ENCODE assay signal across 8 cellular contexts in genomic region chr12:9283346-9284095, GRCh38.
DNase-seq lines count a peak whose midpoint lies in the region; ATAC-seq and TF ChIP-seq lines count a peak whose summit lies in the region.
"Not testable (repeated sequence)": the region's sequence is repeated elsewhere in the genome, so short reads cannot be mapped to it uniquely, and the experiment has no call there.

No MANE protein-coding gene starts in this region.

- not testable (repeated sequence) for TF ChIP-seq CTCF in osteoblast (IDR thresholded peaks at IDR 0.05; ENCODE audit: extremely low read depth, low read depth, low read length)

- H3K36me3 ChIP-seq in osteoblast (ENCODE audit: insufficient read depth, low read length); stomach smooth muscle (ENCODE audit: control insufficient read depth in 2 of 2, insufficient read depth in 2 of 2, low read length in 2 of 2): not testable (repeated sequence)

- not testable (repeated sequence) for H3K9me3 ChIP-seq in osteoblast (ENCODE audit: low read depth, low read length); stomach smooth muscle (ENCODE audit: control insufficient read depth in 2 of 2, low read length in 2 of 2)

- POLR2A ChIA-PET in activated naive CD8-positive, alpha-beta T cell treated with anti-CD3 and anti-CD28 coated beads, Interleukin-2, amount 10 ng/mL, durations not matched to agents 7 days and 5 days (lab: Charles Lee) = not testable (repeated sequence)

- H3K27me3 Mint-ChIP-seq in activated naive CD8-positive, alpha-beta T cell treated with anti-CD3 and anti-CD28 coated beads, Interleukin-2, amount 10 ng/mL, durations not matched to agents 7 days and 5 days = not testable (repeated sequence)

- peak overlapping the region; percentile 92 for H3K4me3 Mint-ChIP-seq in activated naive CD8-positive, alpha-beta T cell treated with anti-CD3 and anti-CD28 coated beads, Interleukin-2, amount 10 ng/mL, durations not matched to agents 7 days and 5 days

- not testable (repeated sequence) for H3K9me3 Mint-ChIP-seq in activated naive CD8-positive, alpha-beta T cell treated with anti-CD3 and anti-CD28 coated beads, Interleukin-2, amount 10 ng/mL, durations not matched to agents 7 days and 5 days

- not testable (repeated sequence) for H3K79me2 ChIP-seq in osteoblast (ENCODE audit: insufficient read depth, low read length)

- not testable (repeated sequence) for H3K27me3 ChIP-seq in osteoblast (ENCODE audit: insufficient read depth, low read length); stomach smooth muscle (ENCODE audit: control insufficient read depth in 1 of 2, insufficient read depth in 2 of 2, low read length in 2 of 2)

- H4K20me1 ChIP-seq in osteoblast (ENCODE audit: insufficient read depth, low read length) = not testable (repeated sequence)

- H3K4me1 Mint-ChIP-seq in activated naive CD8-positive, alpha-beta T cell treated with anti-CD3 and anti-CD28 coated beads, Interleukin-2, amount 10 ng/mL, durations not matched to agents 7 days and 5 days = not testable (repeated sequence)

- peak overlapping the region; percentile 94 for H3K27ac Mint-ChIP-seq in activated naive CD8-positive, alpha-beta T cell treated with anti-CD3 and anti-CD28 coated beads, Interleukin-2, amount 10 ng/mL, durations not matched to agents 7 days and 5 days

- H3K27ac ChIP-seq in osteoblast (ENCODE audit: low read depth, low read length) = peak overlapping the region; percentile 17
- H3K27ac ChIP-seq in stomach smooth muscle (ENCODE audit: low read length) = not testable (repeated sequence)

- peak overlapping the region; percentile 74 for H3K4me2 ChIP-seq in osteoblast (ENCODE audit: insufficient read depth, low read length)

- H3K4me3 ChIP-seq in osteoblast (ENCODE audit: insufficient read depth, low read length) = peak overlapping the region; percentile 69
- H3K4me3 ChIP-seq in stomach smooth muscle (ENCODE audit: low read length in 2 of 2) = peak overlapping the region; percentile 38 to 50

- DNase-seq in G401 (ENCODE audit: low spot score) (peak; percentile 74), NCI-H1694 (lab: John Stamatoyannopoulos, UW) (peak; percentile 50), T-helper 1 cell (peak; percentile 52 to 85 (median 80)), Right ventricle myocardium inferior (ENCODE audit: missing footprints) (peak; percentile 95)
- DNase-seq in activated naive CD8-positive, alpha-beta T cell treated with anti-CD3 and anti-CD28 coated beads, Interleukin-2, amount 10 ng/mL, durations not matched to agents 7 days and 5 days = peak; percentile 91
- DNase-seq in osteoblast (ENCODE audit: insufficient read length, low spot score, missing footprints) = not testable (repeated sequence)

- H3K9ac ChIP-seq in stomach smooth muscle (ENCODE audit: low read length in 2 of 2) = peak overlapping the region in 1 of 2 donors; percentile 46

- peak; percentile 91 for ATAC-seq in HG02623 (IDR thresholded peaks at IDR 0.05; ENCODE audit: unreplicated experiment)
- ATAC-seq in activated naive CD8-positive, alpha-beta T cell treated with anti-CD3 and anti-CD28 coated beads, Interleukin-2, amount 10 ng/mL, durations not matched to agents 7 days and 5 days (ENCODE audit: low read depth) = peak; percentile 97
- peak; percentile 99 for ATAC-seq in Right ventricle myocardium inferior

- H2AFZ ChIP-seq in osteoblast (ENCODE audit: low read length) = peak overlapping the region; percentile 64

- intact Hi-C loops in Right ventricle myocardium inferior (cut with DNase I) = not testable (repeated sequence)

- not testable (repeated sequence) for H3K4me1 ChIP-seq in osteoblast (ENCODE audit: insufficient read depth, low read length); stomach smooth muscle (ENCODE audit: control insufficient read depth, insufficient read depth, low read length)

- in situ Hi-C loops in G401 (cut with HindIII; ENCODE audit: low sequenced_read_pairs) = not testable (repeated sequence)

- H3K36me3 Mint-ChIP-seq in activated naive CD8-positive, alpha-beta T cell treated with anti-CD3 and anti-CD28 coated beads, Interleukin-2, amount 10 ng/mL, durations not matched to agents 7 days and 5 days = not testable (repeated sequence)
